ENCODE assay signal across 8 cellular contexts in genomic region chr13:39942901-39943273, GRCh38.
DNase-seq lines count a peak whose midpoint lies in the region; ATAC-seq and TF ChIP-seq lines count a peak whose summit lies in the region.

No MANE protein-coding gene starts in this region.

- no peak overlapping the region for H3K4me3 ChIP-seq in dorsolateral prefrontal cortex

- peaks cover 3% of the 10 kb centered on the region for H3K4me1 Mint-ChIP-seq in memory B cell

- H3K4me3 Mint-ChIP-seq in memory B cell = no peak overlapping the region

- H3K9me3 Mint-ChIP-seq in memory B cell = no peaks in the 10 kb centered on the region

- ATAC-seq in GM19023 (IDR thresholded peaks at IDR 0.05; ENCODE audit: unreplicated experiment) (peak; percentile 99), HG03108 (IDR thresholded peaks at IDR 0.05; ENCODE audit: unreplicated experiment) (peak; percentile 86), memory B cell (ENCODE audit: low read depth) (peak; percentile 99)

- no peaks in the 10 kb centered on the region for H3K36me3 Mint-ChIP-seq in memory B cell

- DNase-seq in Ammon's horn (ENCODE audit: low spot score) (peak; percentile 52), NCI-H524 treated with DMSO at 0.1 percent for 48 hours (lab: John Stamatoyannopoulos, UW) (peak; percentile 16), dorsolateral prefrontal cortex (peak in 7 of 10 donors; percentile 15 to 67 (median 31)), memory B cell (ENCODE audit: low spot score in 2 of 2) (peak; percentile 56 to 58)
- peak; percentile 44 to 74 for DNase-seq in activated CD4-positive, alpha-beta T cell treated with anti-CD3 and anti-CD28 coated beads, Interleukin-2, amount 50 U/mL, for 24 hours (ENCODE audit: low read depth in 1 of 2, low spot score in 1 of 2)
- peak; percentile 30 to 50 for DNase-seq in stimulated activated CD8-positive, alpha-beta memory T cell treated with anti-CD3 and anti-CD28 coated beads, Interleukin-2, amount 100 ng/mL, for 1 hour (ENCODE audit: low read depth in 2 of 2)

- H3K27me3 ChIP-seq in dorsolateral prefrontal cortex = peaks cover 0 to 7% (median 0%) of the 10 kb centered on the region in 45 donors

- intact Hi-C loops in dorsolateral prefrontal cortex (cut with DNase I) = loop anchor here (5.0 to 10.0 kb wide), 3 partner anchors 122 to 742 kb away; no protein-coding TSS in a partner anchor

- TF ChIP-seq CTCF in dorsolateral prefrontal cortex (IDR thresholded peaks at IDR 0.05 in 54 of 56, conservative IDR thresholded peaks at IDR 0.05 in 2 of 56; ENCODE audit: low read depth in 1 of 56, partially characterized antibody in 56 of 56) = peak; percentile 36 to 91 (median 79)

- H3K27ac Mint-ChIP-seq in memory B cell = no peak overlapping the region

- peaks cover 2% of the 10 kb centered on the region for H3K27me3 Mint-ChIP-seq in memory B cell

- H3K27ac ChIP-seq in dorsolateral prefrontal cortex = no peak overlapping the region
